In the genomic region with DNA sequence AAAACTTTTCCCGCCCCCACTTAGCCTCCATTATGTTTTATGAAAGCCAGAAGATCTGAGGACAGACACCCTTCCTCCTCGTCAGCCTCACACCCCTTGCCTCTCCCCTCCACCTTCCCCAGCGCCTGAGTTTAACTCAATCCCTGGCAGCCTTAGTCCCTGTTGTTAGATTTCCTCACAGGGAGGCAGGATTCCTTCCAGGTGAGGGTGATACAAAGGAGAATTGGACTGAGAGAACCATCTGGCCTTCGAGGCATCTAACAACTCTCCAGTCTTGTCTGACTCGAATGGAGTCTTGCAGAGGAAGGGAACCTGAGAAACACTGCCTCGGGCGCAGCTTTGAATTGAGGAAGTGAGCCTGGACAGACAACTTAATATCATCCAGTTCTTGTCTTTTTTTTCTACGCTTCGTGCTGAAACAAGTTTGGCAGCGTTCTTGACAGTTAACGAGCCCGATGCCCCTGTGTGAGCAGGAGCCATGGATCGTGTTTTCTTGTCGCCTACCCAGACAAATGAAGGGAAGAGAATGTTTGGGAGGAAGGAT, we compare ENCODE assay signal across 8 cellular contexts. TPM values are rescaled to one million over a fixed set of nuclear protein-coding genes. Genes with fewer than 3 reads are reported as not detected.
DNase-seq lines count a peak whose midpoint lies in the region; ATAC-seq and TF ChIP-seq lines count a peak whose summit lies in the region.

No MANE protein-coding gene starts in this region.

- ATAC-seq in HG02884 (IDR thresholded peaks at IDR 0.05; ENCODE audit: unreplicated experiment) (peak; percentile 20), GM19023 (IDR thresholded peaks at IDR 0.05; ENCODE audit: unreplicated experiment) (no peak)

- TF ChIP-seq CTCF in fibroblast of the aortic adventitia (IDR thresholded peaks at IDR 0.05; ENCODE audit: insufficient read depth, low read length): no peak

- DNase-seq in DMS53 treated with DMSO at 0.1 percent for 48 hours (lab: John Stamatoyannopoulos, UW; ENCODE audit: unreplicated experiment) (peak; percentile 70), UCSD-AML1 (lab: John Stamatoyannopoulos, UW; ENCODE audit: unreplicated experiment) (peak; percentile 59), fibroblast of the aortic adventitia (ENCODE audit: low read depth) (no peak), COR-L47 (lab: John Stamatoyannopoulos, UW) (no peak), cortex of kidney (lab: John Stamatoyannopoulos, UW) (no peak)

- H3K36me3 ChIP-seq in rectal smooth muscle tissue (ENCODE audit: control insufficient read depth, insufficient read depth, low read length): peaks cover 4% of the 10 kb centered on the region

- peaks cover 10% of the 10 kb centered on the region for H3K4me1 ChIP-seq in rectal smooth muscle tissue (ENCODE audit: control insufficient read depth, insufficient read depth, low read length)

- peak overlapping the region; percentile 84 for H3K9ac ChIP-seq in rectal smooth muscle tissue (ENCODE audit: low read length)

- H3K27me3 ChIP-seq in rectal smooth muscle tissue (ENCODE audit: control insufficient read depth, insufficient read depth, low read length): no peaks in the 10 kb centered on the region

- peak overlapping the region; percentile 53 for H3K4me3 ChIP-seq in fibroblast of the aortic adventitia (ENCODE audit: low read depth, low read length)
- H3K4me3 ChIP-seq in rectal smooth muscle tissue (ENCODE audit: low read length): peak overlapping the region; percentile 49

- peak overlapping the region; percentile 84 for H3K27ac ChIP-seq in rectal smooth muscle tissue (ENCODE audit: low read depth, low read length)

RNA-seq across cellular contexts. Expression of a gene that starts 1.3 kb away (rescaled TPM):
- total RNA-seq in fibroblast of the aortic adventitia (ENCODE audit: low replicate concordance): 20.9 and 21.6 TPM in 2 replicates

RNA-seq across cellular contexts. Expression of a gene that starts 7.0 kb away (rescaled TPM):
- total RNA-seq in fibroblast of the aortic adventitia (ENCODE audit: low replicate concordance): 14.0 and 16.0 TPM in 2 replicates

RNA-seq across cellular contexts. Expression of a gene that starts 30.5 kb away (rescaled TPM):
- 5.3 and 11.2 TPM in 2 replicates for total RNA-seq in fibroblast of the aortic adventitia (ENCODE audit: low replicate concordance)

RNA-seq across cellular contexts. Expression of a gene that starts 43.8 kb away (rescaled TPM):
- 6.7 and 57.4 TPM in 2 replicates for total RNA-seq in fibroblast of the aortic adventitia (ENCODE audit: low replicate concordance)

RNA-seq across cellular contexts. Expression of a gene that starts 55.2 kb away (rescaled TPM):
- total RNA-seq in fibroblast of the aortic adventitia (ENCODE audit: low replicate concordance): not detected in 2 replicates

Comparison
In these comparisons a context has a peak if more than half of its experiments do, and no peak if none do; other contexts are left out.
1. DNase-seq: peak in DMS53 treated with DMSO at 0.1 percent for 48 hours (single experiment) and UCSD-AML1 (single experiment); none in fibroblast of the aortic adventitia (single experiment), COR-L47 (single experiment) and cortex of kidney (single experiment).